Comparison of ENCODE assay signal across 16 cellular contexts in genomic region chr17:38779965-38780752, GRCh38. TPM values are rescaled to one million over a fixed set of nuclear protein-coding genes. Genes with fewer than 3 reads are reported as not detected.
DNase-seq lines count a peak whose midpoint lies in the region; ATAC-seq and TF ChIP-seq lines count a peak whose summit lies in the region.
"Had no signal": no experiment of that assay in that cellular context is flagged by ENCODE, and none has a peak within 500 bp of the region (broad histone marks: within the 10 kb centered on the region; RNA-seq: fewer than 3 reads in every experiment).

No MANE protein-coding gene starts in this region.

- H3K9me3 ChIP-seq in T-helper 17 cell (ENCODE audit: control insufficient read depth, low read length, poor library complexity, severe bottlenecking), result no peaks in the 10 kb centered on the region
- H3K9me3 ChIP-seq in esophagus muscularis mucosa, result no peaks in the 10 kb centered on the region

- H3K4me3 Mint-ChIP-seq in T-helper 17 cell, result no peak overlapping the region
- no peak overlapping the region for H3K4me3 Mint-ChIP-seq in progenitor cell of endocrine pancreas (ENCODE audit: low read depth)
- H3K4me3 Mint-ChIP-seq: CD4-positive, alpha-beta memory T cell had no signal

- TF ChIP-seq EP300 in esophagus muscularis mucosa (IDR thresholded peaks at IDR 0.05), result no peak

- H3K9me3 Mint-ChIP-seq in progenitor cell of endocrine pancreas (ENCODE audit: low read depth), result no peaks in the 10 kb centered on the region
- H3K9me3 Mint-ChIP-seq: CD4-positive, alpha-beta memory T cell had no signal

- intact Hi-C loops in esophagus muscularis mucosa (cut with DNase I), result no loop called here

- H3K27me3 Mint-ChIP-seq in T-helper 17 cell, result no peaks in the 10 kb centered on the region
- H3K27me3 Mint-ChIP-seq in progenitor cell of endocrine pancreas, result no peaks in the 10 kb centered on the region
- H3K27me3 Mint-ChIP-seq: CD4-positive, alpha-beta memory T cell had no signal

- peaks cover 98 to 100% (median 99%) of the 10 kb centered on the region in 4 donors for H3K36me3 ChIP-seq in esophagus muscularis mucosa

- no peaks in the 10 kb centered on the region for H3K4me1 ChIP-seq in esophagus muscularis mucosa

- H3K36me3 Mint-ChIP-seq in T-helper 17 cell (ENCODE audit: low read depth) (peaks cover 3% of the 10 kb centered on the region), progenitor cell of endocrine pancreas (ENCODE audit: insufficient read depth) (peaks cover 19% of the 10 kb centered on the region)

- TF ChIP-seq CTCF in progenitor cell of endocrine pancreas (IDR thresholded peaks at IDR 0.05; ENCODE audit: unreplicated experiment), result no peak
- no peak for TF ChIP-seq CTCF in esophagus muscularis mucosa (IDR thresholded peaks at IDR 0.05)

- TF ChIP-seq POLR2A in esophagus muscularis mucosa (IDR thresholded peaks at IDR 0.05; ENCODE audit: low read depth), result no peak

- H3K27ac Mint-ChIP-seq in T-helper 17 cell, result peak overlapping the region; percentile 51
- H3K27ac Mint-ChIP-seq in progenitor cell of endocrine pancreas, result peak overlapping the region; percentile 45

- H3K27me3 ChIP-seq in esophagus muscularis mucosa, result no peaks in the 10 kb centered on the region

- 91% methylated on average over 23 of the region's 23 CpGs for WGBS in esophagus muscularis mucosa

- H3K4me1 Mint-ChIP-seq in T-helper 17 cell (no peaks in the 10 kb centered on the region), progenitor cell of endocrine pancreas (ENCODE audit: low read depth) (no peaks in the 10 kb centered on the region)
- H3K4me1 Mint-ChIP-seq: CD4-positive, alpha-beta memory T cell had no signal

- H3K4me3 ChIP-seq in esophagus muscularis mucosa, result no peak overlapping the region

- H3K27ac ChIP-seq in esophagus muscularis mucosa (replicated peaks in 1 of 4), result no peak overlapping the region

- ATAC-seq in T-helper 17 cell (no peak), GM19328 (IDR thresholded peaks at IDR 0.05; ENCODE audit: unreplicated experiment) (no peak)
- ATAC-seq: HCT116 had no signal

- DNase-seq in T-helper 17 cell (no peak), cerebellum (ENCODE audit: low spot score) (peak; percentile 23), progenitor cell of endocrine pancreas (ENCODE audit: low spot score, unreplicated experiment) (no peak), H4 (ENCODE audit: low spot score) (no peak), esophagus muscularis mucosa (ENCODE audit: extremely low spot score) (no peak)
- DNase-seq: C1 segment of cervical spinal cord; Calu3; CD4-positive, alpha-beta memory T cell; COR-L47; DMS53; DMS79 treated with DMSO at 0.1 percent for 48 hours; GF-D8; GOT3; H7 had no signal

RNA-seq across cellular contexts. Expression of gene PIP4K2B, which starts 19.2 kb away (rescaled TPM):
- total RNA-seq in T-helper 17 cell (10 to 100 TPM; 28.2 to 33.5 TPM), cerebellum (131 TPM), progenitor cell of endocrine pancreas (66.8 and 77.8 TPM in 2 replicates), esophagus muscularis mucosa (10 to 100 TPM; 39.5 to 72.1 (median 53.2) TPM)
- total RNA-seq in H4 (2014; rRNA removed; shearing (Covaris generic)), result 24.6 and 32.4 TPM in 2 replicates

RNA-seq across cellular contexts. Expression of gene PSMB3, which starts 27.6 kb away (rescaled TPM):
- 10 to 100 TPM; 78.5 to 85.5 TPM for total RNA-seq in T-helper 17 cell
- total RNA-seq in cerebellum, result 73.9 TPM
- total RNA-seq in progenitor cell of endocrine pancreas, result 134 and 138 TPM in 2 replicates
- 592 and 607 TPM in 2 replicates for total RNA-seq in H4 (2014; rRNA removed; shearing (Covaris generic))
- 100 to 1,000 TPM; 122 to 158 (median 137) TPM for total RNA-seq in esophagus muscularis mucosa

RNA-seq across cellular contexts. Expression of gene PCGF2, which starts 32.0 kb away (rescaled TPM):
- total RNA-seq in T-helper 17 cell (not detected), cerebellum (6.4 TPM), progenitor cell of endocrine pancreas (109 and 112 TPM in 2 replicates), esophagus muscularis mucosa (10 to 100 TPM; 10.3 to 15.7 (median 12.4) TPM)
- 1.6 and 3.9 TPM in 2 replicates for total RNA-seq in H4 (2014; rRNA removed; shearing (Covaris generic))
- total RNA-seq: CD4-positive, alpha-beta memory T cell had no signal

RNA-seq across cellular contexts. Expression of gene CWC25, which starts 45.0 kb away (rescaled TPM):
- total RNA-seq in T-helper 17 cell (10 to 100 TPM; 69.6 to 88.5 TPM), cerebellum (6.9 TPM), progenitor cell of endocrine pancreas (17.1 and 19.9 TPM in 2 replicates), esophagus muscularis mucosa (10 to 100 TPM; 16.5 to 27.8 (median 19.6) TPM)
- 5.2 and 8.1 TPM in 2 replicates for total RNA-seq in H4 (2014; rRNA removed; shearing (Covaris generic))

RNA-seq across cellular contexts. Expression of gene CISD3, which starts 50.0 kb away (rescaled TPM):
- total RNA-seq in T-helper 17 cell, result 10 to 100 TPM; 12.0 to 12.8 TPM
- total RNA-seq in cerebellum, result 0.91 TPM
- 5.1 and 5.9 TPM in 2 replicates for total RNA-seq in progenitor cell of endocrine pancreas
- total RNA-seq in H4 (2014; rRNA removed; shearing (Covaris generic)), result 2.3 and 6.7 TPM in 2 replicates
- total RNA-seq in esophagus muscularis mucosa, result 10 to 100 TPM; 10.1 to 18.5 (median 18.0) TPM
